ENCODE assay signal across 22 cellular contexts in the genomic region with DNA sequence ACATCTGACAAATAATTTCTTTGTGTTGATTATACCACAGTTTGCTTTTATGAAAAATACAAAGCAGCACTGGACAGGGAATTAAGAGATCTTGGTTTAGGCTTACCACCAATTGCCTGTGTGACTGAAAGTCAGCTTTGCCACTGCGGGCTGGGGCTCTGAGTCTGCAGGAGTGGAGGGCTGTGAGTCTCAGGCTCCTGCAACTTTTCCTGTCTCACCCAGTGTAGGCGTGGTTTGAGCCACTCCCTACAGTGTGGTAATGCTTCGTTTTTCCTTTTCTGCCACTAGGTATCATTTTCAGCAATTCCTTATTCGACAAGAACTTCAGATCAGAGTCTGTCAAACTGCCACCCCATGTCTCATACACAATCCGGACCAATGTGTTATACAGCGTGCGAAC.
DNase-seq lines count a peak whose midpoint lies in the region; ATAC-seq, FAIRE-seq and TF ChIP-seq lines count a peak whose summit lies in the region.
"Had no signal": no experiment of that assay in that cellular context is flagged by ENCODE, and none has a peak within 500 bp of the region (broad histone marks: within the 10 kb centered on the region; RNA-seq: fewer than 3 reads in every experiment).

No MANE protein-coding gene starts in this region.

- no peaks in the 10 kb centered on the region for H4K20me1 ChIP-seq in PC-3 (ENCODE audit: low read length)

- H3K4me2 ChIP-seq in PC-3 (ENCODE audit: low read length): no peak overlapping the region

- H3F3A ChIP-seq in PC-3 (ENCODE audit: low read length, unreplicated experiment): no peaks in the 10 kb centered on the region

- CTCF ChIA-PET in PC-3 (lab: Charles Lee): no interaction called here

- ATAC-seq in PC-3: peak; percentile 67
- ATAC-seq in foreskin keratinocyte: peak; percentile 27
- ATAC-seq: K562, T-cell had no signal

- no peak for FAIRE-seq in RCC 7860 (lab: Jason Lieb, UNC)
- FAIRE-seq: H54, HTR-8/SVneo, K562 had no signal

- H3K9ac ChIP-seq in PC-3 (ENCODE audit: low read length): no peak overlapping the region

- H3K4me1 ChIP-seq in PC-3 (ENCODE audit: insufficient read depth, low read length) (peaks cover 5% of the 10 kb centered on the region; the same call in 1 of the 2 replicates), foreskin keratinocyte (no peaks in the 10 kb centered on the region)

- H3K36me3 ChIP-seq in PC-3 (ENCODE audit: low read depth, low read length): no peaks in the 10 kb centered on the region

- H3K4me3 ChIP-seq in PC-3 (ENCODE audit: low read length): no peak overlapping the region
- H3K4me3 ChIP-seq: K562 had no signal

- no peak for TF ChIP-seq CTCF in PC-3 (conservative IDR thresholded peaks at IDR 0.05; ENCODE audit: low read depth, low read length)
- TF ChIP-seq CTCF in foreskin keratinocyte (conservative IDR thresholded peaks at IDR 0.05): no peak

- H3K27ac ChIP-seq in PC-3 (ENCODE audit: low read length): no peak overlapping the region
- H3K27ac ChIP-seq in foreskin keratinocyte: no peak overlapping the region
- H3K27ac ChIP-seq: C4-2B, RWPE1 had no signal

- no peaks in the 10 kb centered on the region for H3K79me2 ChIP-seq in PC-3 (ENCODE audit: low read length)

- no peak overlapping the region for H2AFZ ChIP-seq in PC-3 (ENCODE audit: low read length)

- POLR2A ChIA-PET in PC-3 (lab: Charles Lee; ENCODE audit: unreplicated experiment): no interaction called here

- H3K27me3 ChIP-seq in PC-3 (ENCODE audit: low read length) (no peaks in the 10 kb centered on the region), foreskin keratinocyte (no peaks in the 10 kb centered on the region)

- no peaks in the 10 kb centered on the region for H3K9me3 ChIP-seq in PC-3 (ENCODE audit: low read length)

- intact Hi-C loops in PC-3 (cut with micrococcal nuclease): no loop called here

- DNase-seq in GF-D8 (lab: John Stamatoyannopoulos, UW) (peak; percentile 82), Kasumi-1 (lab: John Stamatoyannopoulos, UW) (peak; percentile 45 to 56), PC-3 (peak; percentile 14), foreskin keratinocyte (no peak), GDM1 (lab: John Stamatoyannopoulos, UW) (no peak), RCC 7860 (ENCODE audit: low spot score) (no peak), COLO829 (ENCODE audit: low spot score) (no peak)
- DNase-seq in activated CD4-positive, alpha-beta T cell treated with anti-CD3 and anti-CD28 coated beads for 4 hours: no peak
- DNase-seq: DMS153, NCI-H1092, NCI-H1417 treated with DMSO at 0.1 percent for 48 hours, NCI-H1694 treated with DMSO at 0.1 percent for 48 hours, NCI-H2081, NCI-H2227 treated with DMSO at 0.1 percent for 48 hours, NCI-H526 treated with DMSO at 0.1 percent for 48 hours, SHP77, T-cell had no signal

- H3K9me2 ChIP-seq in PC-3 (replicated peaks; ENCODE audit: low read length): no peaks in the 10 kb centered on the region

- no TSS peak for BruUV-seq in PC-3 (replicated peaks; lab: Mats Ljungman, UMichigan)

Comparison
In these comparisons a context has a peak if more than half of its experiments do, and no peak if none do; other contexts are left out.
1. DNase-seq: peak in GF-D8 (single experiment), Kasumi-1 (2 of 2) and PC-3 (single experiment); none in foreskin keratinocyte (0 of 2), activated CD4-positive, alpha-beta T cell treated with anti-CD3 and anti-CD28 coated beads for 4 hours (0 of 2), GDM1 (single experiment), RCC 7860 (single experiment) and COLO829 (single experiment).